In genomic region chr20:57398231-57398821, GRCh38 we compare ENCODE assay signal across 9 cellular contexts. TPM values are rescaled to one million over a fixed set of nuclear protein-coding genes. Genes with fewer than 3 reads are reported as not detected.
DNase-seq lines count a peak whose midpoint lies in the region; ATAC-seq, FAIRE-seq and TF ChIP-seq lines count a peak whose summit lies in the region.
"Had no signal": no experiment of that assay in that cellular context is flagged by ENCODE, and none has a peak within 500 bp of the region (broad histone marks: within the 10 kb centered on the region; RNA-seq: fewer than 3 reads in every experiment).

No MANE protein-coding gene starts in this region.

- no peak for TF ChIP-seq EP300 in ovary (IDR thresholded peaks at IDR 0.05)
- TF ChIP-seq EP300 in transverse colon (IDR thresholded peaks at IDR 0.05; ENCODE audit: low read depth): peak; percentile 20

- FAIRE-seq in D721Med (lab: Jason Lieb, UNC): no peak

- H3K27me3 ChIP-seq in ovary: no peaks in the 10 kb centered on the region
- no peaks in the 10 kb centered on the region for H3K27me3 ChIP-seq in transverse colon

- H3K4me3 ChIP-seq in ovary: peak overlapping the region; percentile 13
- peak overlapping the region in 1 of 4 donors; percentile 17 for H3K4me3 ChIP-seq in transverse colon
- H3K4me3 ChIP-seq: SK-N-MC had no signal

- H3K27ac ChIP-seq in ovary (peak overlapping the region in 1 of 2 donors; percentile 68), transverse colon (peak overlapping the region; percentile 92 to 95 (median 93))
- H3K27ac ChIP-seq: SK-N-MC had no signal

- DNase-seq in T-helper 17 cell (peak; percentile 75 to 89 (median 80)), ovary (peak; percentile 77 to 90 (median 85)), transverse colon (peak; percentile 88), D721Med (ENCODE audit: insufficient read length, low spot score) (no peak), mesothelial cell of epicardium (ENCODE audit: low spot score in 2 of 2, unreplicated experiment in 2 of 2) (no peak)
- DNase-seq in central memory CD4-positive, alpha-beta T cell: peak; percentile 95

- H3K27me3 Mint-ChIP-seq in T-helper 17 cell (no peaks in the 10 kb centered on the region), mesothelial cell of epicardium (ENCODE audit: low read depth) (no peaks in the 10 kb centered on the region)

- peak overlapping the region; percentile 100 for H3K27ac Mint-ChIP-seq in T-helper 17 cell
- H3K27ac Mint-ChIP-seq in mesothelial cell of epicardium: no peak overlapping the region

- TF ChIP-seq POLR2A in GM19099 (IDR thresholded peaks at IDR 0.05; ENCODE audit: extremely low read depth, insufficient read length, low read depth) (peak; percentile 42), ovary (IDR thresholded peaks at IDR 0.05) (peak; percentile 9), transverse colon (IDR thresholded peaks at IDR 0.05) (peak; percentile 20)

- in situ Hi-C loops in transverse colon (cut with MboI; ENCODE audit: low pct_ligation_motif_present in 1 of 4, low pct_unique_long_range_greater_than_20kb in 1 of 4, low sequenced_read_pairs in 3 of 4): loop anchor here in 2 of 4 donors (25.0 kb wide), 3 partner anchors 189 to 814 kb away; partner anchors contain the start of gene ZBP1 (in 1 of the 2)

- H3K9me3 ChIP-seq in T-helper 17 cell (ENCODE audit: control insufficient read depth, low read length, poor library complexity, severe bottlenecking) (no peaks in the 10 kb centered on the region), ovary (no peaks in the 10 kb centered on the region), transverse colon (no peaks in the 10 kb centered on the region)

- no peaks in the 10 kb centered on the region for H3K9me3 Mint-ChIP-seq in mesothelial cell of epicardium

- peak overlapping the region; percentile 92 for H3K4me3 Mint-ChIP-seq in T-helper 17 cell
- no peak overlapping the region for H3K4me3 Mint-ChIP-seq in mesothelial cell of epicardium

- intact Hi-C loops in ovary (cut with DNase I) (loop anchor here in 1 of 4 donors (10.0 kb wide), 1 partner anchor 196 kb away; no protein-coding TSS in a partner anchor), transverse colon (cut with DNase I; ENCODE audit: low total_unique reads) (loop anchor here (5.0 kb wide), 2 partner anchors 44 to 84 kb away; no protein-coding TSS in a partner anchor)

- H3K36me3 ChIP-seq in ovary (no peaks in the 10 kb centered on the region), transverse colon (peaks cover 0 to 8% (median 0%) of the 10 kb centered on the region in 4 donors)

- H3K4me1 ChIP-seq in ovary (ENCODE audit: insufficient read depth) (peaks cover 44% of the 10 kb centered on the region), transverse colon (peaks cover 33 to 90% (median 61%) of the 10 kb centered on the region in 4 donors)

- TF ChIP-seq CTCF in ovary (IDR thresholded peaks at IDR 0.05): no peak
- TF ChIP-seq CTCF in transverse colon (IDR thresholded peaks at IDR 0.05): no peak
- no peak for TF ChIP-seq CTCF in D721Med (IDR thresholded peaks at IDR 0.05; ENCODE audit: insufficient read depth, missing control alignments)
- TF ChIP-seq CTCF in mesothelial cell of epicardium (IDR thresholded peaks at IDR 0.05; ENCODE audit: unreplicated experiment): no peak

- 20 to 44% (median 25%) methylated on average over 17 to 27 of the region's 27 CpGs for WGBS in ovary, 3 donors
- 36% methylated on average over 26 of the region's 27 CpGs; no CpG with 5 or more reads in 1 of the 2 donors for WGBS in transverse colon (ENCODE audit: low coverage in 1 of 2), 2 donors

- peaks cover 58% of the 10 kb centered on the region for H3K4me1 Mint-ChIP-seq in T-helper 17 cell
- H3K4me1 Mint-ChIP-seq in mesothelial cell of epicardium: peaks cover 13% of the 10 kb centered on the region

- ATAC-seq in HG03103 (IDR thresholded peaks at IDR 0.05; ENCODE audit: low read depth, unreplicated experiment) (peak; percentile 46), T-helper 17 cell (peak; percentile 81)

- H3K36me3 Mint-ChIP-seq in T-helper 17 cell (ENCODE audit: low read depth) (peaks cover 3% of the 10 kb centered on the region), mesothelial cell of epicardium (peaks cover 30% of the 10 kb centered on the region)

RNA-seq across cellular contexts. Expression of gene RBM38, which starts 7.1 kb away (rescaled TPM):
- 100 to 1,000 TPM; 176 to 257 TPM for total RNA-seq in T-helper 17 cell
- total RNA-seq in ovary: 10 to 100 TPM; 20.0 to 77.6 (median 39.3) TPM
- polyA plus RNA-seq in ovary: 10 to 100 TPM in 1 of 2 donors, 1 to 10 TPM in 1; 6.3 to 36.6 TPM
- 10 to 100 TPM; 26.5 to 37.4 (median 30.4) TPM for total RNA-seq in transverse colon
- 23.8 to 25.6 TPM (median 25.3 TPM) in 3 replicates for total RNA-seq in mesothelial cell of epicardium

RNA-seq across cellular contexts. Expression of gene RAE1, which starts 47.3 kb away (rescaled TPM):
- total RNA-seq in T-helper 17 cell: 10 to 100 TPM; 40.5 to 40.6 TPM
- total RNA-seq in ovary: 10 to 100 TPM; 13.9 to 24.0 (median 19.0) TPM
- polyA plus RNA-seq in ovary: 10 to 100 TPM; 20.4 to 46.1 TPM
- total RNA-seq in transverse colon: 10 to 100 TPM in 3 of 4 donors, 1 to 10 TPM in 1; 5.6 to 29.9 (median 15.2) TPM
- 44.3 to 45.2 TPM (median 44.4 TPM) in 3 replicates for total RNA-seq in mesothelial cell of epicardium

Comparison
In these comparisons a context has a peak if more than half of its experiments do, and no peak if none do; other contexts are left out.
1. DNase-seq: peak in T-helper 17 cell (3 of 3), central memory CD4-positive, alpha-beta T cell (single experiment), ovary (5 of 5) and transverse colon (single experiment); none in D721Med (single experiment) and mesothelial cell of epicardium (0 of 2).
2. Peak in every context shown above with its lines, with median percentiles within 50 percentile points of each other: POLR2A ChIP-seq.